ENCODE assay signal across 7 cellular contexts in the genomic region with DNA sequence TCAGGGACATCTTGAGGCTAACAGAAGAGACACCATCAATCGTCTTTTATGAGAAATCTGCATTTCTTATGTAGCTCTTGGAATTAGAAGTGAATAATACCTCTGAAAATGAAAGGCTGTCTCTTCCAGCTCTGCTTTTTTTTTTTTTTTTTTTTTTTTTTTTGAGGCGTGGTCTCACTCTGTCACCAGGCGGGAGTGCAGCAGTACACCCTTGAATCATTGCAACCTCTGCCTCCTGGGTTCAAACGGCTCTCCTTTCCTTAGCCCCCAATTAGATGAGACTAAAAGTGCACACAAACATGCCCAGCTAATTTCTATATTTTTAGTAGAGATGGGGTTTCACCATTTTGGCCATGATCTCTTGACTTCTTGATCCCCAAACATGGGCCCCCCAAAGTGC. TPM values are rescaled to one million over a fixed set of nuclear protein-coding genes. Genes with fewer than 3 reads are reported as not detected.
"Had no signal": no experiment of that assay in that cellular context is flagged by ENCODE, and none has a peak within 500 bp of the region (broad histone marks: within the 10 kb centered on the region; RNA-seq: fewer than 3 reads in every experiment).

No MANE protein-coding gene starts in this region.

RNA-seq across cellular contexts. Expression of gene CDY2B, which starts 12.2 kb away (rescaled TPM):
- total RNA-seq: GM23248, GM23338, H1, H4, H7, H9, HFFc6 had no signal
- polyA plus RNA-seq: GM23248, GM23338, H1 had no signal
